Comparison of ENCODE assay signal across 21 cellular contexts in the genomic region with DNA sequence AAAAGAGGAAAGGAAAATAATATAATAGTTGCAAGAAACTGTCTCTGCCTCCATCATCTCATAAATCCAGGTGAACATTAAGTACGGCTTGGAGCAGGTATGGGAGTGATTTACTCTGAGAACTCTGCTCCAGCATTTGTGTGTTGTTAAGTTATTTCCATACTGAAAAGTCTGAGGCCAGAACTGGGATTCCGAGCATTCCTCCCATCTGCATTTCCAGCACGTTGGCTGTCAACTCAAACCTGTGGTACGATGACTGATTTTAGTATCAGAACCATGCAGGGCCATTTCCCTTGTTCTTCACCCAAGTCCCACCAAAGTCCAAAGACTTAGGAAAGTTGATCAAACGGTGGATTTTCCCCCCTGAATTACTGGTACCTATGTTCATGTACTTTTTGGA.
"Had no signal": no experiment of that assay in that cellular context is flagged by ENCODE, and none has a peak within 500 bp of the region (broad histone marks: within the 10 kb centered on the region; RNA-seq: fewer than 3 reads in every experiment).

No MANE protein-coding gene starts in this region.

- H3K4me1 Mint-ChIP-seq: activated CD4-positive, alpha-beta T cell treated with anti-CD3 and anti-CD28 coated beads, Interleukin-2, amount 10 ng/mL, durations not matched to agents 7 days and 5 days; activated naive CD8-positive, alpha-beta T cell treated with anti-CD3 and anti-CD28 coated beads, Interleukin-2, amount 50 U/mL, for 24 hours had no signal

- H3K27ac ChIP-seq: ascending aorta, brain microvascular endothelial cell had no signal

- H3K9me3 ChIP-seq: ascending aorta had no signal

- H3K27ac Mint-ChIP-seq: activated CD4-positive, alpha-beta memory T cell treated with anti-CD3 and anti-CD28 coated beads for 36 hours; activated CD4-positive, alpha-beta T cell treated with anti-CD3 and anti-CD28 coated beads, Interleukin-2, amount 10 ng/mL, durations not matched to agents 7 days and 5 days; activated naive CD4-positive, alpha-beta T cell treated with anti-CD3 and anti-CD28 coated beads, Interleukin-2, amount 50 U/mL, for 72 hours; activated naive CD8-positive, alpha-beta T cell treated with anti-CD3 and anti-CD28 coated beads, Interleukin-2, amount 50 U/mL, for 24 hours; T-helper 1 cell treated with Interleukin-12 subunit alpha and Interleukin-12 subunit beta and Interleukin-4 antibody, amounts not matched to agents 30 μg/mL and 1 μg/mL, for 36 hours had no signal

- H3K36me3 ChIP-seq: ascending aorta, brain microvascular endothelial cell had no signal

- H3K4me3 ChIP-seq: ascending aorta had no signal

- H3K4me1 ChIP-seq: ascending aorta had no signal

- H3K9me3 Mint-ChIP-seq: activated CD4-positive, alpha-beta memory T cell treated with anti-CD3 and anti-CD28 coated beads for 36 hours; activated CD4-positive, alpha-beta T cell treated with anti-CD3 and anti-CD28 coated beads, Interleukin-2, amount 10 ng/mL, durations not matched to agents 7 days and 5 days; activated naive CD4-positive, alpha-beta T cell treated with anti-CD3 and anti-CD28 coated beads, Interleukin-2, amount 50 U/mL, for 72 hours; activated naive CD8-positive, alpha-beta T cell treated with anti-CD3 and anti-CD28 coated beads, Interleukin-2, amount 50 U/mL, for 24 hours; activated T-cell treated with anti-CD3 and anti-CD28 coated beads, Interleukin-2, amount 50 U/mL, for 4 hours; T-helper 1 cell treated with Interleukin-12 subunit alpha and Interleukin-12 subunit beta and Interleukin-4 antibody, amounts not matched to agents 30 μg/mL and 1 μg/mL, for 36 hours had no signal

- H3K36me3 Mint-ChIP-seq: activated CD4-positive, alpha-beta memory T cell treated with anti-CD3 and anti-CD28 coated beads for 36 hours; activated naive CD4-positive, alpha-beta T cell treated with anti-CD3 and anti-CD28 coated beads, Interleukin-2, amount 50 U/mL, for 72 hours had no signal

- H3K4me3 Mint-ChIP-seq: activated CD4-positive, alpha-beta memory T cell treated with anti-CD3 and anti-CD28 coated beads for 36 hours; activated CD4-positive, alpha-beta T cell treated with anti-CD3 and anti-CD28 coated beads, Interleukin-2, amount 10 ng/mL, durations not matched to agents 7 days and 5 days; activated naive CD8-positive, alpha-beta T cell treated with anti-CD3 and anti-CD28 coated beads, Interleukin-2, amount 50 U/mL, for 24 hours; activated T-cell treated with anti-CD3 and anti-CD28 coated beads, Interleukin-2, amount 50 U/mL, for 4 hours; T-helper 1 cell treated with Interleukin-12 subunit alpha and Interleukin-12 subunit beta and Interleukin-4 antibody, amounts not matched to agents 30 μg/mL and 1 μg/mL, for 36 hours had no signal

- ATAC-seq: activated naive CD4-positive, alpha-beta T cell treated with anti-CD3 and anti-CD28 coated beads, Interleukin-2, amount 50 U/mL, for 72 hours; activated naive CD8-positive, alpha-beta T cell treated with anti-CD3 and anti-CD28 coated beads, Interleukin-2, amount 50 U/mL, for 24 hours; activated T-cell treated with anti-CD3 and anti-CD28 coated beads, Interleukin-2, amount 50 U/mL, for 4 hours; PC-3 had no signal

- DNase-seq: activated CD4-positive, alpha-beta memory T cell treated with anti-CD3 and anti-CD28 coated beads for 36 hours; activated CD4-positive, alpha-beta T cell treated with anti-CD3 and anti-CD28 coated beads, Interleukin-2, amount 10 ng/mL, durations not matched to agents 7 days and 5 days; activated CD4-positive, CD25-positive, alpha-beta regulatory T cell; activated CD8-positive, alpha-beta memory T cell treated with anti-CD3 and anti-CD28 coated beads for 24 hours; activated effector memory CD4-positive, alpha-beta T cell treated with anti-CD3 and anti-CD28 coated beads, Interleukin-2, amount 50 U/mL, for 16 hours; activated naive CD4-positive, alpha-beta T cell treated with Interleukin-2 at 50 U/mL for 16 hours; activated naive CD8-positive, alpha-beta T cell treated with anti-CD3 and anti-CD28 coated beads, Interleukin-2, amount 50 U/mL, for 24 hours; activated T-cell treated with anti-CD3 and anti-CD28 coated beads, Interleukin-2, amount 50 U/mL, for 4 hours; amniotic stem cell; brain microvascular endothelial cell; MM.1S; NCI-H1105; NCI-H1436; NCI-H1694 treated with DMSO at 0.1 percent for 48 hours; NCI-H2029 treated with DMSO at 0.1 percent for 48 hours; PC-3; SHP77 had no signal

- FAIRE-seq: RCC 7860 had no signal

- H3K27me3 Mint-ChIP-seq: activated CD4-positive, alpha-beta T cell treated with anti-CD3 and anti-CD28 coated beads, Interleukin-2, amount 10 ng/mL, durations not matched to agents 7 days and 5 days had no signal

- H3K27me3 ChIP-seq: ascending aorta, brain microvascular endothelial cell had no signal
